In genomic region chr10:68139451-68140272, GRCh38 we compare ENCODE assay signal across 1 cellular context.
TF ChIP-seq lines count a peak whose summit lies in the region.

No MANE protein-coding gene starts in this region.

TF ChIP-seq in H1, 55 proteins besides CTCF, POLR2A, EP300 and RAD21 (continued from another document):
- TF ChIP-seq TAF7 (optimal IDR thresholded peaks at IDR 0.05; ENCODE audit: borderline replicate concordance, low read depth, low read length) = no peak
- no peak for TF ChIP-seq BRCA1 (IDR thresholded peaks at IDR 0.05; ENCODE audit: low read depth, low read length)
